In the genomic region with DNA sequence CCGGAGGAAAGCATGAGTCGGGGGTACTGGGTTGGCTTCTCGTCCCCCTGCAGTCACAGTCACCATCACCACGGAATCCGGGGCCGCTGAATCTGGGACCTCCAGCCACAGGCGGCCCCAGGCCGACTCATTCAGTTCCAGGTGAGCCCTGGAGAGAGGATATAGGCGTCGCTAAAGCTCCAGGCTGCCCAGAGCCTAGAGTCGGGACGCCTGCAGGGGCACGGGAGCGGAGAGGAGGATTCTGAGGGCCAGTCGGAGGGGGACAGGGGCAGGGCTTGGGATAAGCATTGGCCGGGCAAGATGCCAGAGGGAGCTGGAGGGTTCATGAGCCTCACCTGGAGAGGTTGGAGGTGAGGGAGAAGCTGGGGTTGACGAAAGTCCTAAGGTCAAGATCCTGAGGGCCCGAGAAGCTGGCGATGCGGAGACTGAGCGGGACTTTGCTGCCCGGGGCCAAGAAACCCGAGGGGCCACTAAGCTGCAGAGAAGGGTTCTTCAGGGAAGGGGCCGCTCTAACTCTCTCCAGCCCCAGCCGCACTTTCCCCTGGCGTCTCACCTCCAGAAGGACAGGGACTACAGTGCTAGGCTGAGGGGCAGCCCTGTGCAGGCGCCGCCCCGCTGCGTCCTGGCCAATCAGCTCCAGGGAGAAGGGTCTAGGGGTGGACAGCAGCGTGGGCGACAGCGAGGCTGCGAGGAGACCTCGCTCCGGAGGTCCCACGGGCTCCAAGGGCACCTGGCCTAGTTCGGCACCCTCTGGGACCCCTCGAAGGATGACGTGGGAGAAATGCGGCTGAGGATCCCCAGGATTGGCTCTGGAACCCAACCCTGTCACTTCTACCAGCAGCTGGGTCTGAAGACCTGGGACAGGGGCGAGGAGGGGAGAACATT, we compare ENCODE assay signal across 1 cellular context.
TF ChIP-seq lines count a peak whose summit lies in the region.

No MANE protein-coding gene starts in this region.

TF ChIP-seq in HepG2, 621 proteins besides CTCF, POLR2A, EP300 and RAD21 (continued from another document and continues in another):
- TF ChIP-seq LRRFIP1 (CRISPR knock-in tag; conservative IDR thresholded peaks at IDR 0.05) (no peak), NFYB (CRISPR knock-in tag; IDR thresholded peaks at IDR 0.05) (peak; percentile 71), SMAD9 (CRISPR knock-in tag; IDR thresholded peaks at IDR 0.05) (peak; percentile 69; the same call in 1 of the 2 replicates), TARDBP (CRISPR knock-in tag; IDR thresholded peaks at IDR 0.05) (no peak), MEF2D (CRISPR knock-in tag; IDR thresholded peaks at IDR 0.05) (peak; percentile 59; the same call in 1 of the 2 replicates), RXRB (CRISPR knock-in tag; IDR thresholded peaks at IDR 0.05; ENCODE audit: borderline replicate concordance) (0 out of 2 replicates have a peak, but pooled peaks have one; percentile 31), NFAT5 (CRISPR knock-in tag; IDR thresholded peaks at IDR 0.05) (peak; percentile 76), ZNF329 (CRISPR knock-in tag; IDR thresholded peaks at IDR 0.05; ENCODE audit: low read depth) (no peak), ZSCAN25 (CRISPR knock-in tag; IDR thresholded peaks at IDR 0.05) (peak; percentile 85), YEATS4 (CRISPR knock-in tag; IDR thresholded peaks at IDR 0.05; ENCODE audit: borderline replicate concordance) (peak; percentile 52; the same call in 1 of the 2 replicates), CC2D1A (CRISPR knock-in tag; IDR thresholded peaks at IDR 0.05) (0 out of 2 replicates have a peak, but pooled peaks have one; percentile 14), ZNF547 (CRISPR knock-in tag; IDR thresholded peaks at IDR 0.05) (peak; percentile 87), ZNF710 (CRISPR knock-in tag; IDR thresholded peaks at IDR 0.05; ENCODE audit: borderline replicate concordance) (peak; percentile 51; the same call in 1 of the 2 replicates), ZNF569 (CRISPR knock-in tag; IDR thresholded peaks at IDR 0.05; ENCODE audit: borderline replicate concordance) (no peak), SRSF4 (IDR thresholded peaks at IDR 0.05; ENCODE audit: low read depth, low read length, poor library complexity, severe bottlenecking) (no peak), CAMTA2 (CRISPR knock-in tag; IDR thresholded peaks at IDR 0.05; ENCODE audit: borderline replicate concordance) (peak; percentile 81; the same call in 1 of the 2 replicates), ZNF607 (CRISPR knock-in tag; IDR thresholded peaks at IDR 0.05; ENCODE audit: borderline replicate concordance) (peak; percentile 64; the same call in 1 of the 2 replicates), GABPB1 (CRISPR knock-in tag; IDR thresholded peaks at IDR 0.05) (peak; percentile 54; the same call in 1 of the 2 replicates), ATRX (CRISPR knock-in tag; IDR thresholded peaks at IDR 0.05; ENCODE audit: borderline replicate concordance) (no peak), MLXIP (CRISPR knock-in tag; IDR thresholded peaks at IDR 0.05; ENCODE audit: borderline replicate concordance) (no peak), ZNF598 (CRISPR knock-in tag; IDR thresholded peaks at IDR 0.05; ENCODE audit: borderline replicate concordance) (0 out of 2 replicates have a peak, but pooled peaks have one; percentile 94), MXD3 (CRISPR knock-in tag; IDR thresholded peaks at IDR 0.05) (peak; percentile 74; the same call in 1 of the 2 replicates), RFX1 (IDR thresholded peaks at IDR 0.05) (no peak), RBFOX2 (IDR thresholded peaks at IDR 0.05; ENCODE audit: low read depth, low read length) (peak; percentile 69), KLF11 (CRISPR knock-in tag; IDR thresholded peaks at IDR 0.05) (0 out of 2 replicates have a peak, but pooled peaks have one; percentile 33), FOXC1 (CRISPR knock-in tag; IDR thresholded peaks at IDR 0.05; ENCODE audit: borderline replicate concordance) (0 out of 2 replicates have a peak, but pooled peaks have one; percentile 44), XBP1 (CRISPR knock-in tag; IDR thresholded peaks at IDR 0.05) (no peak), KAT8 (CRISPR knock-in tag; IDR thresholded peaks at IDR 0.05) (peak; percentile 56)
- TF ChIP-seq, protein P1, sequence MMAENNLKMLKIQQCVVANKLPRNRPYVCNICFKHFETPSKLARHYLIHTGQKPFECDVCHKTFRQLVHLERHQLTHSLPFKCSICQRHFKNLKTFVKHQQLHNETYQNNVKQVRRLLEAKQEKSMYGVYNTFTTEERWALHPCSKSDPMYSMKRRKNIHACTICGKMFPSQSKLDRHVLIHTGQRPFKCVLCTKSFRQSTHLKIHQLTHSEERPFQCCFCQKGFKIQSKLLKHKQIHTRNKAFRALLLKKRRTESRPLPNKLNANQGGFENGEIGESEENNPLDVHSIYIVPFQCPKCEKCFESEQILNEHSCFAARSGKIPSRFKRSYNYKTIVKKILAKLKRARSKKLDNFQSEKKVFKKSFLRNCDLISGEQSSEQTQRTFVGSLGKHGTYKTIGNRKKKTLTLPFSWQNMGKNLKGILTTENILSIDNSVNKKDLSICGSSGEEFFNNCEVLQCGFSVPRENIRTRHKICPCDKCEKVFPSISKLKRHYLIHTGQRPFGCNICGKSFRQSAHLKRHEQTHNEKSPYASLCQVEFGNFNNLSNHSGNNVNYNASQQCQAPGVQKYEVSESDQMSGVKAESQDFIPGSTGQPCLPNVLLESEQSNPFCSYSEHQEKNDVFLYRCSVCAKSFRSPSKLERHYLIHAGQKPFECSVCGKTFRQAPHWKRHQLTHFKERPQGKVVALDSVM (CRISPR knock-in tag; IDR thresholded peaks at IDR 0.05) = peak; percentile 66; the same call in 1 of the 2 replicates
- TF ChIP-seq, protein P2, sequence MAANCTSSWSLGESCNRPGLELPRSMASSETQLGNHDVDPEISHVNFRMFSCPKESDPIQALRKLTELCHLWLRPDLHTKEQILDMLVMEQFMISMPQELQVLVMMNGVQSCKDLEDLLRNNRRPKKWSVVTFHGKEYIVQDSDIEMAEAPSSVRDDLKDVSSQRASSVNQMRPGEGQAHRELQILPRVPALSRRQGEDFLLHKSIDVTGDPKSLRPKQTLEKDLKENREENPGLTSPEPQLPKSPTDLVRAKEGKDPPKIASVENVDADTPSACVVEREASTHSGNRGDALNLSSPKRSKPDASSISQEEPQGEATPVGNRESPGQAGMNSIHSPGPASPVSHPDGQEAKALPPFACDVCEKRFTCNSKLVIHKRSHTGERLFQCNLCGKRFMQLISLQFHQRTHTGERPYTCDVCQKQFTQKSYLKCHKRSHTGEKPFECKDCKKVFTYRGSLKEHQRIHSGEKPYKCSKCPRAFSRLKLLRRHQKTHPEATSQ (CRISPR knock-in tag; IDR thresholded peaks at IDR 0.05; ENCODE audit: borderline replicate concordance) = no peak
- TF ChIP-seq, protein P3, sequence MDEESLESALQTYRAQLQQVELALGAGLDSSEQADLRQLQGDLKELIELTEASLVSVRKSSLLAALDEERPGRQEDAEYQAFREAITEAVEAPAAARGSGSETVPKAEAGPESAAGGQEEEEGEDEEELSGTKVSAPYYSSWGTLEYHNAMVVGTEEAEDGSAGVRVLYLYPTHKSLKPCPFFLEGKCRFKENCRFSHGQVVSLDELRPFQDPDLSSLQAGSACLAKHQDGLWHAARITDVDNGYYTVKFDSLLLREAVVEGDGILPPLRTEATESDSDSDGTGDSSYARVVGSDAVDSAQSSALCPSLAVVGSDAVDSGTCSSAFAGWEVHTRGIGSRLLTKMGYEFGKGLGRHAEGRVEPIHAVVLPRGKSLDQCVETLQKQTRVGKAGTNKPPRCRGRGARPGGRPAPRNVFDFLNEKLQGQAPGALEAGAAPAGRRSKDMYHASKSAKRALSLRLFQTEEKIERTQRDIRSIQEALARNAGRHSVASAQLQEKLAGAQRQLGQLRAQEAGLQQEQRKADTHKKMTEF (CRISPR knock-in tag; IDR thresholded peaks at IDR 0.05) = 0 out of 2 replicates have a peak, but pooled peaks have one; percentile 39
- TF ChIP-seq, protein P4, sequence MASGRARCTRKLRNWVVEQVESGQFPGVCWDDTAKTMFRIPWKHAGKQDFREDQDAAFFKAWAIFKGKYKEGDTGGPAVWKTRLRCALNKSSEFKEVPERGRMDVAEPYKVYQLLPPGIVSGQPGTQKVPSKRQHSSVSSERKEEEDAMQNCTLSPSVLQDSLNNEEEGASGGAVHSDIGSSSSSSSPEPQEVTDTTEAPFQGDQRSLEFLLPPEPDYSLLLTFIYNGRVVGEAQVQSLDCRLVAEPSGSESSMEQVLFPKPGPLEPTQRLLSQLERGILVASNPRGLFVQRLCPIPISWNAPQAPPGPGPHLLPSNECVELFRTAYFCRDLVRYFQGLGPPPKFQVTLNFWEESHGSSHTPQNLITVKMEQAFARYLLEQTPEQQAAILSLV (CRISPR knock-in tag; IDR thresholded peaks at IDR 0.05; ENCODE audit: borderline replicate concordance) = no peak
